Comparison of ENCODE assay signal across 9 cellular contexts in the genomic region with DNA sequence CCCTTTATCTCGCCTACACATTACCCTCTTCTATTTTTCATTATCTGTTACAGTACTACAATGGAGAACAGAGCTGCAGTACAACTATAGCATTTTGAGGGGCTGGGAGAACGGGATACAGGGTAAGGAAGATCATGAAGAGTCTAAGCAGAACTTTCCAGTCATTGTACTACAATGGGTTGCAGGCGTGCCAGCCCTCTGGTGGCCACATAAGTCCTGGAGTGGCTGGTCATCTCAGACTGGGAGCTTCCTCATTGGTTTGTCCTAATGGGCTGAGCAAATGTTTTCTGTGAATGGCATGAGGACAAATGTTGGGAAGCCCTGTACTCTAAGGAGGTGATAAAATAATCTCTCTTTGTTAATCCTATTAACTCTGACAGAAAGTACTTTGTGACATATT. TPM values are rescaled to one million over a fixed set of nuclear protein-coding genes. Genes with fewer than 3 reads are reported as not detected.
DNase-seq lines count a peak whose midpoint lies in the region; ATAC-seq, FAIRE-seq and TF ChIP-seq lines count a peak whose summit lies in the region.
"Had no signal": no experiment of that assay in that cellular context is flagged by ENCODE, and none has a peak within 500 bp of the region (broad histone marks: within the 10 kb centered on the region; RNA-seq: fewer than 3 reads in every experiment).

No MANE protein-coding gene starts in this region.

- H3K4me3 Mint-ChIP-seq in CD14-positive monocyte: no peak overlapping the region
- H3K4me3 Mint-ChIP-seq in T-helper 2 cell treated with Interferon-gamma antibody and Interleukin-4, amounts not matched to agents 5 μg/mL and 100 μg/mL, for 36 hours: no peak overlapping the region

- dilution Hi-C loops in keratinocyte (cut with MboI; ENCODE audit: extremely low pct_ligation_motif_present, low sequenced_read_pairs): no loop called here

- intact Hi-C loops in CD14-positive monocyte (cut with micrococcal nuclease): no loop called here

- TF ChIP-seq RAD21 in SK-N-SH (IDR thresholded peaks at IDR 0.05; ENCODE audit: low read length): peak; percentile 64

- H3K4me1 ChIP-seq in SK-N-SH (ENCODE audit: control insufficient read depth in 1 of 2, insufficient read depth in 2 of 2, low read depth in 1 of 2, low read length in 1 of 2) (peaks cover 0 to 2% of the 10 kb centered on the region in 2 experiments; a peak in 2 of 4 replicates), keratinocyte (ENCODE audit: control insufficient read depth, extremely low read depth, insufficient read depth, low read length) (no peaks in the 10 kb centered on the region)

- WGBS in SK-N-SH (ENCODE audit: low lambda C conversion rate): 69% methylated on average over 3 of the region's 3 CpGs

- no peaks in the 10 kb centered on the region for H3K9me3 ChIP-seq in SK-N-SH
- H3K9me3 ChIP-seq in keratinocyte (ENCODE audit: control insufficient read depth, low read depth, low read length): no peaks in the 10 kb centered on the region

- H3K4me3 ChIP-seq in SK-N-SH (ENCODE audit: low read depth in 2 of 2, low read length in 1 of 2): no peak overlapping the region
- H3K4me3 ChIP-seq in keratinocyte (ENCODE audit: control insufficient read depth in 2 of 3, extremely low read depth in 1 of 3, insufficient read depth in 2 of 3, low read depth in 1 of 3, low read length in 3 of 3): no peak overlapping the region
- H3K4me3 ChIP-seq: lung had no signal

- DNase-seq in CD14-positive monocyte (ENCODE audit: low spot score) (no peak), HCEC 1CT (peak; percentile 16), SK-N-SH (peak; percentile 22), keratinocyte (ENCODE audit: low read depth, low spot score) (no peak), amniotic stem cell (lab: John Stamatoyannopoulos, UW) (no peak), COLO829 (ENCODE audit: low spot score) (no peak)
- no peak for DNase-seq in T-helper 2 cell treated with Interferon-gamma antibody and Interleukin-4, amounts not matched to agents 5 μg/mL and 100 μg/mL, for 36 hours (ENCODE audit: low spot score)

- no peak for ATAC-seq in HG03469 (IDR thresholded peaks at IDR 0.05; ENCODE audit: unreplicated experiment)

- H3K9me1 ChIP-seq in keratinocyte (ENCODE audit: control insufficient read depth, extremely low read depth, insufficient read depth, low read length): no peaks in the 10 kb centered on the region

- no peaks in the 10 kb centered on the region for H3K79me2 ChIP-seq in SK-N-SH (ENCODE audit: insufficient read depth)
- no peaks in the 10 kb centered on the region for H3K79me2 ChIP-seq in keratinocyte (ENCODE audit: control insufficient read depth, insufficient read depth, low read length)

- POLR2A ChIA-PET in SK-N-SH (lab: Yijun Ruan, JAX): no interaction called here

- peaks cover 8% of the 10 kb centered on the region for H3K4me1 Mint-ChIP-seq in CD14-positive monocyte
- peaks cover 12% of the 10 kb centered on the region for H3K4me1 Mint-ChIP-seq in T-helper 2 cell treated with Interferon-gamma antibody and Interleukin-4, amounts not matched to agents 5 μg/mL and 100 μg/mL, for 36 hours (ENCODE audit: low read depth)

- H2AFZ ChIP-seq in SK-N-SH (ENCODE audit: low read depth): no peak overlapping the region
- no peak overlapping the region for H2AFZ ChIP-seq in keratinocyte (ENCODE audit: control insufficient read depth, low read length)

- no peaks in the 10 kb centered on the region for H3K27me3 ChIP-seq in SK-N-SH (ENCODE audit: insufficient read depth)
- H3K27me3 ChIP-seq in keratinocyte (ENCODE audit: control insufficient read depth, extremely low read depth, insufficient read depth, low read length): no peaks in the 10 kb centered on the region

- H3K9ac ChIP-seq in SK-N-SH (no peak overlapping the region), keratinocyte (ENCODE audit: control insufficient read depth, extremely low read depth, insufficient read depth, low read length) (no peak overlapping the region)

- H3K36me3 ChIP-seq in SK-N-SH (replicated peaks in 1 of 2; ENCODE audit: control insufficient read depth in 1 of 2, insufficient read depth in 2 of 2, low read length in 1 of 2): peaks cover 0 to 4% of the 10 kb centered on the region in 2 experiments
- no peaks in the 10 kb centered on the region for H3K36me3 ChIP-seq in keratinocyte (ENCODE audit: control insufficient read depth in 2 of 2, extremely low read depth in 1 of 2, insufficient read depth in 2 of 2, low read length in 2 of 2)

- no peaks in the 10 kb centered on the region for H3K9me2 ChIP-seq in SK-N-SH

- H4K20me1 ChIP-seq in SK-N-SH (ENCODE audit: insufficient read depth): no peaks in the 10 kb centered on the region
- no peaks in the 10 kb centered on the region for H4K20me1 ChIP-seq in keratinocyte (ENCODE audit: control insufficient read depth, extremely low read depth, insufficient read depth, low read length)

- peaks cover 7% of the 10 kb centered on the region for H3F3A ChIP-seq in SK-N-SH (replicated peaks; ENCODE audit: insufficient read depth)

- H3K27ac Mint-ChIP-seq in CD14-positive monocyte: no peak overlapping the region
- no peak overlapping the region for H3K27ac Mint-ChIP-seq in T-helper 2 cell treated with Interferon-gamma antibody and Interleukin-4, amounts not matched to agents 5 μg/mL and 100 μg/mL, for 36 hours

- peaks cover 0 to 2% (median 0%) of the 10 kb centered on the region in 7 donors for H3K9me3 Mint-ChIP-seq in CD14-positive monocyte
- no peaks in the 10 kb centered on the region for H3K9me3 Mint-ChIP-seq in T-helper 2 cell treated with Interferon-gamma antibody and Interleukin-4, amounts not matched to agents 5 μg/mL and 100 μg/mL, for 36 hours

- H3K27me3 Mint-ChIP-seq in CD14-positive monocyte (ENCODE audit: low read depth in 3 of 3): peaks cover 0 to 1% (median 0%) of the 10 kb centered on the region in 3 donors
- peaks cover 6% of the 10 kb centered on the region for H3K27me3 Mint-ChIP-seq in T-helper 2 cell treated with Interferon-gamma antibody and Interleukin-4, amounts not matched to agents 5 μg/mL and 100 μg/mL, for 36 hours (ENCODE audit: low read depth)

- H3K27ac ChIP-seq in SK-N-SH (ENCODE audit: low read depth in 2 of 2, low read length in 1 of 2) (no peak overlapping the region), keratinocyte (ENCODE audit: control insufficient read depth, insufficient read depth, low read length) (no peak overlapping the region)

- no peak for FAIRE-seq in keratinocyte (lab: Jason Lieb, UNC)

- no peak for TF ChIP-seq EP300 in SK-N-SH (IDR thresholded peaks at IDR 0.05; ENCODE audit: borderline replicate concordance in 1 of 2, low read depth in 1 of 2, low read length in 1 of 2)

- H3K4me2 ChIP-seq in SK-N-SH (no peak overlapping the region), keratinocyte (ENCODE audit: control insufficient read depth, extremely low read depth, insufficient read depth, low read depth, low read length) (no peak overlapping the region)

- CTCF ChIA-PET in SK-N-SH (lab: Yijun Ruan, JAX): interaction anchor here (0.5 to 1.5 kb wide), 19 partner anchors 8 to 870 kb away, joined by 3 to 9 read pairs (median 3); no protein-coding TSS in a partner anchor

- no peaks in the 10 kb centered on the region for H3K36me3 Mint-ChIP-seq in CD14-positive monocyte
- peaks cover 9% of the 10 kb centered on the region for H3K36me3 Mint-ChIP-seq in T-helper 2 cell treated with Interferon-gamma antibody and Interleukin-4, amounts not matched to agents 5 μg/mL and 100 μg/mL, for 36 hours (ENCODE audit: low read depth)

- TF ChIP-seq CTCF in CD14-positive monocyte (IDR thresholded peaks at IDR 0.05) (peak; percentile 46), SK-N-SH (IDR thresholded peaks at IDR 0.05) (peak; percentile 57), keratinocyte (optimal IDR thresholded peaks at IDR 0.05 in 1 of 3, IDR thresholded peaks at IDR 0.05 in 1 of 3, conservative IDR thresholded peaks at IDR 0.05 in 1 of 3; ENCODE audit: extremely low read depth in 1 of 3, insufficient read depth in 2 of 3, low read length in 3 of 3) (peak; percentile 13 to 38 (median 27))

TF ChIP-seq in SK-N-SH, 30 proteins besides CTCF, POLR2A, EP300 and RAD21:
- TF ChIP-seq RFX5 (IDR thresholded peaks at IDR 0.05; ENCODE audit: low read length) (no peak), USF1 (IDR thresholded peaks at IDR 0.05; ENCODE audit: borderline replicate concordance, low read depth) (no peak), YY1 (IDR thresholded peaks at IDR 0.05; ENCODE audit: low read depth) (no peak), FOXM1 (IDR thresholded peaks at IDR 0.05; ENCODE audit: low read depth) (no peak), FOSL2 (IDR thresholded peaks at IDR 0.05; ENCODE audit: borderline replicate concordance, low read depth) (no peak), SMC3 (IDR thresholded peaks at IDR 0.05; ENCODE audit: low read depth, low read length) (peak; percentile 56; the same call in 1 of the 2 replicates)

RNA-seq across cellular contexts. Expression of gene TMEM106B, which starts 33.0 kb away (rescaled TPM):
- polyA plus RNA-seq in CD14-positive monocyte: 10 to 100 TPM; 11.6 to 17.7 TPM
- polyA plus RNA-seq in SK-N-SH (2012; rRNA removed): 20.4 and 27.3 TPM in 2 replicates
- polyA plus RNA-seq in SK-N-SH (2012; cell fraction: cytosol; rRNA removed): 38.8 and 40.3 TPM in 2 replicates
- polyA plus RNA-seq in SK-N-SH (2012; cell fraction: nucleus; rRNA removed): 6.7 and 13.2 TPM in 2 replicates
- polyA plus RNA-seq in keratinocyte: 23.4 to 32.9 TPM (median 24.6 TPM) in 3 replicates
- polyA plus RNA-seq in keratinocyte (2011; ENCODE audit: low read depth): 14.0 TPM
- polyA plus RNA-seq in keratinocyte (2011; cell fraction: cytosol; rRNA removed): 15.2 and 31.9 TPM in 2 replicates
- 22.4 and 27.9 TPM in 2 replicates for polyA plus RNA-seq in keratinocyte (2011; cell fraction: nucleus; rRNA removed)
- 17.3 and 18.5 TPM in 2 replicates for polyA plus RNA-seq in keratinocyte (2012; ENCODE audit: low replicate concordance)
- polyA minus RNA-seq in keratinocyte: 7.1 to 35.9 TPM (median 18.6 TPM) in 3 replicates
- 33.8 TPM for polyA minus RNA-seq in keratinocyte (2011; cell fraction: cytosol; rRNA and poly(A)+ RNA removed)
- 20.5 and 38.5 TPM in 2 replicates for polyA minus RNA-seq in keratinocyte (2011; cell fraction: nucleus; rRNA and poly(A)+ RNA removed)

Comparison
In these comparisons a context has a peak if more than half of its experiments do, and no peak if none do; other contexts are left out.
1. DNase-seq: peak in HCEC 1CT (single experiment) and SK-N-SH (single experiment); none in CD14-positive monocyte (single experiment), keratinocyte (single experiment), amniotic stem cell (single experiment), COLO829 (single experiment) and T-helper 2 cell treated with Interferon-gamma antibody and Interleukin-4, amounts not matched to agents 5 μg/mL and 100 μg/mL, for 36 hours (single experiment).
2. Peak in every context shown above with its lines, with median percentiles within 50 percentile points of each other: CTCF ChIP-seq.